In the genomic region with DNA sequence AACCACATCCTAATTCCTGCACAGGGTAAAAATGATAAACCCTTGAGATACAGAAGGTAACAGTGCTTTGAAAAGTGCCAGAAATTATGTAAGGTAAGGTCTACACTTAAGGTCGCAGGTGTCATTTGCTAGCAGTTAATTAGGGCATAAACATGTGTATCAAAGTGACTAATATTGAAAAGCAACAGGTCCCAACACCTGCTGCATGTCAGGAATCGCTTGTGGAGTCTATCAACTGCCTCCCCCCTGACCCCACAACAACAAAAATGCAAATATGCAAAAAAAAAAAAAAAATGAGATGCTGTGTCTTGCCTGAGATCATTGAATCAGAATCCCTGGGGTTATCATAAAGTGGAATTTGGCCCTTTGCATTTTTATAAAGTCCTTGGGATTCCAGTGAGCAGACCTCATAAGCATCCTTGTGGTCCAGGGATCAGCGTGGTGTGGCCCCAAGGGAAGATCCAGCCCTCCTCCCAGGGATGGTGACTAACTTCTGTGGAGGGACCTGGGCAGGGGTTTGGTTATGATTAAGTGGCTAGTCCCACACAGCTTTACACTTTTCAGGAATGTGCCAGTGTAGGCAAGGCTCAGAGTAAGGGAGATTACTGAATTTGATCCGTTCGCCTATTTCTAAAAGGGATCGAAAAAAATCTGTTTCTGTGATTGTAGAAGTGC, we compare ENCODE assay signal across 12 cellular contexts.
DNase-seq lines count a peak whose midpoint lies in the region; ATAC-seq and TF ChIP-seq lines count a peak whose summit lies in the region.
"Had no signal": no experiment of that assay in that cellular context is flagged by ENCODE, and none has a peak within 500 bp of the region (broad histone marks: within the 10 kb centered on the region; RNA-seq: fewer than 3 reads in every experiment).

No MANE protein-coding gene starts in this region.

- peaks cover 0 to 23% (median 4%) of the 10 kb centered on the region in 5 donors for H3K27me3 Mint-ChIP-seq in naive thymus-derived CD4-positive, alpha-beta T cell

- H3K27ac Mint-ChIP-seq in naive thymus-derived CD4-positive, alpha-beta T cell: peak overlapping the region in 2 of 9 donors; percentile 1 to 51

- POLR2A ChIA-PET in naive thymus-derived CD4-positive, alpha-beta T cell (lab: Charles Lee): no interaction called here

- no peak overlapping the region for H3K27ac ChIP-seq in naive thymus-derived CD4-positive, alpha-beta T cell (ENCODE audit: low read depth, low read length)
- H3K27ac ChIP-seq in ascending aorta: no peak overlapping the region
- H3K27ac ChIP-seq: BLaER1 treated with 17β-estradiol and CSF1 and Interleukin-3, amounts not matched to agents 10 nM and 100 nM; SJSA1 had no signal

- H3K27me3 ChIP-seq in naive thymus-derived CD4-positive, alpha-beta T cell (ENCODE audit: control insufficient read depth in 2 of 2, insufficient read depth in 2 of 2, low read length in 2 of 2): no peaks in the 10 kb centered on the region
- H3K27me3 ChIP-seq in ascending aorta: no peaks in the 10 kb centered on the region
- H3K27me3 ChIP-seq: BLaER1 treated with 17β-estradiol and CSF1 and Interleukin-3, amounts not matched to agents 10 nM and 100 nM; SJSA1 had no signal

- no peaks in the 10 kb centered on the region for H3K4me1 ChIP-seq in naive thymus-derived CD4-positive, alpha-beta T cell (ENCODE audit: control insufficient read depth in 2 of 2, insufficient read depth in 2 of 2, low read length in 2 of 2)
- H3K4me1 ChIP-seq in ascending aorta: peaks cover 0 to 4% of the 10 kb centered on the region in 2 donors
- H3K4me1 ChIP-seq: BLaER1 treated with 17β-estradiol and CSF1 and Interleukin-3, amounts not matched to agents 10 nM and 100 nM had no signal

- intact Hi-C loops in naive thymus-derived CD4-positive, alpha-beta T cell (cut with micrococcal nuclease): no loop called here
- intact Hi-C loops in ascending aorta (cut with DNase I): no loop called here

- CTCF ChIA-PET in naive thymus-derived CD4-positive, alpha-beta T cell (lab: Charles Lee): no interaction called here

- H3K4me3 Mint-ChIP-seq in naive thymus-derived CD4-positive, alpha-beta T cell: no peak overlapping the region

- DNase-seq in AG08396 (ENCODE audit: low spot score) (peak; percentile 82), HS-5 (ENCODE audit: low read depth) (peak; percentile 95), astrocyte of the spinal cord (ENCODE audit: low read depth, low spot score) (peak; percentile 86), myocyte (ENCODE audit: low read depth) (peak; percentile 42), ascending aorta (ENCODE audit: low spot score in 2 of 2) (no peak)
- no peak for DNase-seq in naive thymus-derived CD4-positive, alpha-beta T cell
- no peak for DNase-seq in stimulated activated naive CD4-positive, alpha-beta T cell treated with Interleukin-2 at 50 U/mL for 16 hours (lab: John Stamatoyannopoulos, UW)
- DNase-seq: DMS79, NCI-H2081 had no signal

- ATAC-seq in naive thymus-derived CD4-positive, alpha-beta T cell: no peak
- no peak for ATAC-seq in GM19397 (IDR thresholded peaks at IDR 0.05; ENCODE audit: unreplicated experiment)

- TF ChIP-seq CTCF in astrocyte of the spinal cord (IDR thresholded peaks at IDR 0.05; ENCODE audit: low read depth, low read length) (no peak), ascending aorta (IDR thresholded peaks at IDR 0.05) (no peak)

- peaks cover 0 to 5% (median 0%) of the 10 kb centered on the region in 5 donors for H3K36me3 Mint-ChIP-seq in naive thymus-derived CD4-positive, alpha-beta T cell

- no peaks in the 10 kb centered on the region for H3K36me3 ChIP-seq in naive thymus-derived CD4-positive, alpha-beta T cell (ENCODE audit: control insufficient read depth in 2 of 3, insufficient read depth in 3 of 3, low read length in 3 of 3)
- no peaks in the 10 kb centered on the region for H3K36me3 ChIP-seq in ascending aorta
- H3K36me3 ChIP-seq: BLaER1 treated with 17β-estradiol and CSF1 and Interleukin-3, amounts not matched to agents 10 nM and 100 nM had no signal

- H3K4me3 ChIP-seq in astrocyte of the spinal cord (ENCODE audit: low read depth, low read length) (no peak overlapping the region), ascending aorta (no peak overlapping the region)
- no peak overlapping the region for H3K4me3 ChIP-seq in naive thymus-derived CD4-positive, alpha-beta T cell (ENCODE audit: low read length)
- H3K4me3 ChIP-seq: BLaER1 treated with 17β-estradiol and CSF1 and Interleukin-3, amounts not matched to agents 10 nM and 100 nM; SJSA1 had no signal

- no peaks in the 10 kb centered on the region for H3K9me3 Mint-ChIP-seq in naive thymus-derived CD4-positive, alpha-beta T cell

- in situ Hi-C loops in astrocyte of the spinal cord (cut with HindIII; ENCODE audit: low sequenced_read_pairs): loop anchor here (25.0 kb wide), 1 partner anchor 111 kb away; no protein-coding TSS in a partner anchor

- peaks cover 0 to 12% (median 0%) of the 10 kb centered on the region in 7 donors for H3K4me1 Mint-ChIP-seq in naive thymus-derived CD4-positive, alpha-beta T cell

- no peaks in the 10 kb centered on the region for H3K9me3 ChIP-seq in naive thymus-derived CD4-positive, alpha-beta T cell (ENCODE audit: control insufficient read depth in 2 of 3, low read length in 3 of 3)
- H3K9me3 ChIP-seq in ascending aorta: no peaks in the 10 kb centered on the region
- H3K9me3 ChIP-seq: BLaER1 treated with 17β-estradiol and CSF1 and Interleukin-3, amounts not matched to agents 10 nM and 100 nM; SJSA1 had no signal

Comparison
In these comparisons a context has a peak if more than half of its experiments do, and no peak if none do; other contexts are left out.
1. DNase-seq: peak in AG08396 (single experiment), HS-5 (single experiment), astrocyte of the spinal cord (single experiment) and myocyte (single experiment); none in naive thymus-derived CD4-positive, alpha-beta T cell (0 of 9), stimulated activated naive CD4-positive, alpha-beta T cell treated with Interleukin-2 at 50 U/mL for 16 hours (single experiment) and ascending aorta (0 of 2).